Comparison of ENCODE assay signal across 1 cellular context in genomic region chrX:153370293-153371055, GRCh38.
TF ChIP-seq lines count a peak whose summit lies in the region.

No MANE protein-coding gene starts in this region.

TF ChIP-seq in endothelial cell of umbilical vein, 7 proteins besides CTCF, POLR2A, EP300 and RAD21:
- TF ChIP-seq EZH2 (IDR thresholded peaks at IDR 0.05; ENCODE audit: borderline replicate concordance, low read depth, low read length, severe bottlenecking) (no peak), MYC (IDR thresholded peaks at IDR 0.05; ENCODE audit: low read depth, low read length) (no peak), GATA2 (IDR thresholded peaks at IDR 0.05; ENCODE audit: insufficient read depth, insufficient read length, low read depth, low read length) (no peak), POLR2AphosphoS5 (IDR thresholded peaks at IDR 0.05; ENCODE audit: insufficient read depth, low read depth, low read length) (no peak), JUN (IDR thresholded peaks at IDR 0.05; ENCODE audit: borderline replicate concordance, insufficient read depth, insufficient read length, low read depth) (no peak), FOS (IDR thresholded peaks at IDR 0.05; ENCODE audit: borderline replicate concordance, insufficient read depth, low read length) (no peak)
- TF ChIP-seq, protein P1, sequence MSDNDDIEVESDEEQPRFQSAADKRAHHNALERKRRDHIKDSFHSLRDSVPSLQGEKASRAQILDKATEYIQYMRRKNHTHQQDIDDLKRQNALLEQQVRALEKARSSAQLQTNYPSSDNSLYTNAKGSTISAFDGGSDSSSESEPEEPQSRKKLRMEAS (IDR thresholded peaks at IDR 0.05; ENCODE audit: insufficient read depth, insufficient read length) = no peak
TF ChIP-seq in endothelial cell of umbilical vein: peak in this region for 0.
